ENCODE assay signal across 8 cellular contexts in genomic region chr6:31907158-31907813, GRCh38. TPM values are rescaled to one million over a fixed set of nuclear protein-coding genes. Genes with fewer than 3 reads are reported as not detected.
A peak's percentile ranks its signal among the peaks of the same experiment; 100 is the strongest.
DNase-seq lines count a peak whose midpoint lies in the region; ATAC-seq and TF ChIP-seq lines count a peak whose summit lies in the region.
"Had no signal": no experiment of that assay in that cellular context is flagged by ENCODE, and none has a peak within 500 bp of the region (broad histone marks: within the 10 kb centered on the region; RNA-seq: fewer than 3 reads in every experiment).

No MANE protein-coding gene starts in this region.

- H3K9me3 Mint-ChIP-seq in natural killer cell, result no peaks in the 10 kb centered on the region

- no peak for TF ChIP-seq CTCF in natural killer cell (IDR thresholded peaks at IDR 0.05)

- H3K36me3 Mint-ChIP-seq in natural killer cell, result no peaks in the 10 kb centered on the region

- intact Hi-C loops in natural killer cell (cut with micrococcal nuclease), result no loop called here

- ATAC-seq in natural killer cell (peak; percentile 49 to 76 (median 73)), HG03135 (IDR thresholded peaks at IDR 0.05; ENCODE audit: unreplicated experiment) (no peak)

- no peak overlapping the region for H3K27ac Mint-ChIP-seq in natural killer cell

- DNase-seq in HCEC 1CT (peak; percentile 57), SIG-M5 treated with dmso at 0.1 percent for 504 hours (lab: John Stamatoyannopoulos, UW; ENCODE audit: unreplicated experiment) (peak; percentile 85), natural killer cell (no peak), occipital lobe (lab: John Stamatoyannopoulos, UW) (no peak), NCI-H1048 (lab: John Stamatoyannopoulos, UW) (no peak)
- DNase-seq: activated gamma-delta T cell, hypothalamus had no signal

- H3K27me3 Mint-ChIP-seq in natural killer cell (ENCODE audit: low read depth in 2 of 2), result peaks cover 0 to 6% of the 10 kb centered on the region in 2 donors

- H3K4me1 Mint-ChIP-seq in natural killer cell, result peaks cover 10% of the 10 kb centered on the region in 2 donors

- H3K4me3 Mint-ChIP-seq in natural killer cell, result no peak overlapping the region

RNA-seq across cellular contexts. Expression of gene ZBTB12, which starts 5.4 kb away (rescaled TPM):
- under 1 TPM; 0.54 to 0.77 (median 0.63) TPM for total RNA-seq in natural killer cell
- 25.6 TPM for total RNA-seq in occipital lobe

RNA-seq across cellular contexts. Expression of gene EHMT2, which starts 9.8 kb away (rescaled TPM):
- 10 to 100 TPM; 49.3 to 56.6 (median 55.8) TPM for total RNA-seq in natural killer cell
- total RNA-seq in occipital lobe, result 83.9 TPM

RNA-seq across cellular contexts. Expression of gene C2, which starts 20.2 kb away (rescaled TPM):
- 1 to 10 TPM in 2 of 3 donors, under 1 TPM in 1; 0.55 to 1.3 (median 1.0) TPM for total RNA-seq in natural killer cell
- total RNA-seq in occipital lobe, result 4.7 TPM

RNA-seq across cellular contexts. Expression of gene SLC44A4, which starts 28.5 kb away (rescaled TPM):
- total RNA-seq in natural killer cell (under 1 TPM in 1 of 3 donors, not detected in 2; 0.48 TPM), occipital lobe (not detected)

RNA-seq across cellular contexts. Expression of gene CFB, which starts 38.6 kb away (rescaled TPM):
- total RNA-seq in natural killer cell (under 1 TPM in 1 of 3 donors, not detected in 2; 0.45 TPM), occipital lobe (0.62 TPM)

Comparison
In these comparisons a context has a peak if more than half of its experiments do, and no peak if none do; other contexts are left out.
1. DNase-seq: peak in HCEC 1CT (single experiment) and SIG-M5 treated with dmso at 0.1 percent for 504 hours (single experiment); none in natural killer cell (single experiment), occipital lobe (single experiment) and NCI-H1048 (single experiment).
2. RNA of gene ZBTB12, which starts 5.4 kb away (total RNA-seq): 25.6 TPM in occipital lobe (single experiment); 0.54 to 0.77 TPM in natural killer cell; every median in the first group is over 10 times any median in the second.